Comparison of ENCODE assay signal across 25 cellular contexts in the genomic region with DNA sequence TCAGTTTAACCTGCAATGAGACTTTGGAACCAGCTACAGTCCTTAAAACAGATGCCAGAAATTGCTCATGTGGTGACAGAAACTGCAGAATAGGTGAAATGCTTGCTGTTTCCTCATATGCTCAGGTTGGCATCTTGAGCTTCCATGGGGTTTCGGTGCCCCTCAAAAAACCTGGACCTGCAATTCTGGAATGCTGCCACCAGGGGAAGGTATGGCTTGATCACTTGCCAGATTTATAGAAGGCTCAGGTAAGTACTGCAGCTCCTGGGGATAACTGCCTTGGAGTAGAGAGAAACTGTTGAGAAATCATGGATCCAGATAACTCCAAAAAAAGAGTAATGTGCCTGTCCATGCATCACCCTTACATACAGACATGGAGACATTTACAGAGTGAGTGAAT.
DNase-seq lines count a peak whose midpoint lies in the region; ATAC-seq, FAIRE-seq and TF ChIP-seq lines count a peak whose summit lies in the region.
"Had no signal": no experiment of that assay in that cellular context is flagged by ENCODE, and none has a peak within 500 bp of the region (broad histone marks: within the 10 kb centered on the region; RNA-seq: fewer than 3 reads in every experiment).

No MANE protein-coding gene starts in this region.

- BruUV-seq in HepG2 (replicated peaks; lab: Mats Ljungman, UMichigan) = no TSS peak

- H4K20me1 ChIP-seq in HepG2 (ENCODE audit: insufficient read depth, low read length) = 0 out of 2 replicates have a peak, but pooled peaks cover 9% of the 10 kb centered on the region

- peaks cover 11% of the 10 kb centered on the region for H3K36me3 Mint-ChIP-seq in activated CD8-positive, alpha-beta T cell treated with anti-CD3 and anti-CD28 coated beads for 36 hours (ENCODE audit: low read depth)
- H3K36me3 Mint-ChIP-seq: activated naive CD4-positive, alpha-beta T cell treated with anti-CD3 and anti-CD28 coated beads, Interleukin-2, amount 10 ng/mL, durations not matched to agents 7 days and 5 days had no signal

- DNase-seq in HepG2 (ENCODE audit: low spot score) (no peak), right lobe of liver (no peak), iPS-NIHi7 (ENCODE audit: extremely low spot score) (peak; percentile 65), mesenteric fat pad (ENCODE audit: low spot score) (no peak), DMS114 treated with DMSO at 0.1 percent for 48 hours (lab: John Stamatoyannopoulos, UW; ENCODE audit: unreplicated experiment) (no peak), prostate gland (ENCODE audit: low spot score) (no peak)
- DNase-seq in activated CD8-positive, alpha-beta T cell treated with anti-CD3 and anti-CD28 coated beads for 36 hours = no peak
- DNase-seq: activated CD4-positive, alpha-beta T cell treated with anti-CD3 and anti-CD28 coated beads for 48 hours; activated naive CD4-positive, alpha-beta T cell treated with anti-CD3 and anti-CD28 coated beads, Interleukin-2, amount 10 ng/mL, durations not matched to agents 7 days and 5 days; activated T-cell treated with anti-CD3 and anti-CD28 coated beads, Interleukin-2, amount 50 U/mL, for 72 hours; cortex of kidney; DND-41; NCI-H2171 treated with DMSO at 0.1 percent for 48 hours; NCI-H524 treated with DMSO at 0.1 percent for 48 hours; RPMI8226; T-helper 17 cell; upper lobe of left lung had no signal

- CTCF ChIA-PET in HepG2 (lab: Yijun Ruan, JAX; ENCODE audit: low intra/inter-chr PET ratio, low total read pairs) = no interaction called here
- CTCF ChIA-PET in activated CD8-positive, alpha-beta T cell treated with anti-CD3 and anti-CD28 coated beads for 36 hours (lab: Charles Lee) = no interaction called here

- in situ Hi-C loops in HepG2 (cut with HindIII; ENCODE audit: extremely low pct_ligation_motif_present, low pct_unique_long_range_greater_than_20kb) = no loop called here

- no peak overlapping the region for H3K4me3 Mint-ChIP-seq in activated CD8-positive, alpha-beta T cell treated with anti-CD3 and anti-CD28 coated beads for 36 hours
- H3K4me3 Mint-ChIP-seq: activated naive CD4-positive, alpha-beta T cell treated with anti-CD3 and anti-CD28 coated beads, Interleukin-2, amount 10 ng/mL, durations not matched to agents 7 days and 5 days; activated T-cell treated with anti-CD3 and anti-CD28 coated beads, Interleukin-2, amount 50 U/mL, for 72 hours; B cell; T-helper 17 cell had no signal

- TF ChIP-seq POLR2A in HepG2 (IDR thresholded peaks at IDR 0.05; ENCODE audit: insufficient read depth in 1 of 2, low read depth in 2 of 2, low read length in 2 of 2) (no peak), right lobe of liver (IDR thresholded peaks at IDR 0.05) (no peak), prostate gland (IDR thresholded peaks at IDR 0.05) (no peak)

- WGBS in HepG2 (ENCODE audit: low lambda C conversion rate) = 100% methylated on average over 1 of the region's 1 CpG
- 100% methylated on average over 1 of the region's 1 CpG for WGBS in right lobe of liver (ENCODE audit: insufficient coverage, low coverage, low lambda C conversion rate, missing lambda C conversion rate)
- WGBS in prostate gland = 92% methylated on average over 1 of the region's 1 CpG

- no peak overlapping the region for H3K9ac ChIP-seq in HepG2 (ENCODE audit: insufficient read depth, low read depth, low read length)
- H3K9ac ChIP-seq: KMS-11 had no signal

- H3K9me3 ChIP-seq in HepG2 (ENCODE audit: low read length) = peaks cover 21% of the 10 kb centered on the region
- peaks cover 0 to 12% (median 0%) of the 10 kb centered on the region in 4 donors for H3K9me3 ChIP-seq in right lobe of liver
- no peaks in the 10 kb centered on the region for H3K9me3 ChIP-seq in prostate gland

- TF ChIP-seq CTCF in HepG2 (CRISPR knock-in tag; IDR thresholded peaks at IDR 0.05) = 0 out of 2 replicates have a peak, but pooled peaks have one; percentile 27
- no peak for TF ChIP-seq CTCF in right lobe of liver (IDR thresholded peaks at IDR 0.05)
- peak; percentile 19; the same call in 1 of the 2 replicates for TF ChIP-seq CTCF in VCaP (conservative IDR thresholded peaks at IDR 0.05)
- TF ChIP-seq CTCF in activated CD8-positive, alpha-beta T cell treated with anti-CD3 and anti-CD28 coated beads for 36 hours (IDR thresholded peaks at IDR 0.05) = no peak
- TF ChIP-seq CTCF in prostate gland (IDR thresholded peaks at IDR 0.05) = no peak

- H3K27me3 Mint-ChIP-seq in activated CD8-positive, alpha-beta T cell treated with anti-CD3 and anti-CD28 coated beads for 36 hours = peaks cover 4% of the 10 kb centered on the region

- H3K36me3 ChIP-seq in HepG2 (replicated peaks in 1 of 2; ENCODE audit: control insufficient read depth in 1 of 2, insufficient read depth in 2 of 2, low read length in 2 of 2) = 0 out of 5 replicates have a peak, but pooled peaks cover 0 to 1% of the 10 kb centered on the region in 2 experiments
- no peaks in the 10 kb centered on the region for H3K36me3 ChIP-seq in right lobe of liver
- no peaks in the 10 kb centered on the region for H3K36me3 ChIP-seq in prostate gland
- H3K36me3 ChIP-seq: cardiac muscle cell, upper lobe of left lung had no signal

- H2AFZ ChIP-seq in HepG2 (ENCODE audit: low read length) = no peak overlapping the region

- peaks cover 27% of the 10 kb centered on the region for H3K9me3 Mint-ChIP-seq in activated CD8-positive, alpha-beta T cell treated with anti-CD3 and anti-CD28 coated beads for 36 hours

- no peaks in the 10 kb centered on the region for H3K27me3 ChIP-seq in HepG2 (ENCODE audit: control insufficient read depth in 1 of 2, insufficient read depth in 2 of 2, low read length in 2 of 2)
- no peaks in the 10 kb centered on the region for H3K27me3 ChIP-seq in right lobe of liver
- H3K27me3 ChIP-seq in prostate gland (replicated peaks; ENCODE audit: insufficient read depth) = no peaks in the 10 kb centered on the region
- H3K27me3 ChIP-seq: cardiac muscle cell, upper lobe of left lung had no signal

- H3K27ac Mint-ChIP-seq in activated CD8-positive, alpha-beta T cell treated with anti-CD3 and anti-CD28 coated beads for 36 hours = no peak overlapping the region
- H3K27ac Mint-ChIP-seq: activated naive CD4-positive, alpha-beta T cell treated with anti-CD3 and anti-CD28 coated beads, Interleukin-2, amount 10 ng/mL, durations not matched to agents 7 days and 5 days; activated T-cell treated with anti-CD3 and anti-CD28 coated beads, Interleukin-2, amount 50 U/mL, for 72 hours; B cell; T-helper 17 cell had no signal

- no peak for FAIRE-seq in HepG2 (lab: Jason Lieb, UNC)
- FAIRE-seq: A549, HTR-8/SVneo, keratinocyte had no signal

- H3K27ac ChIP-seq in HepG2 (ENCODE audit: extremely low read length, insufficient read depth, low read length) (no peak overlapping the region), right lobe of liver (no peak overlapping the region), VCaP (no peak overlapping the region), prostate gland (no peak overlapping the region)
- H3K27ac ChIP-seq: A549, cardiac muscle cell, KMS-11, upper lobe of left lung had no signal

- TF ChIP-seq EP300 in HepG2 (IDR thresholded peaks at IDR 0.05; ENCODE audit: low read depth in 2 of 2, low read length in 2 of 2) (no peak), HepG2 (CRISPR knock-in tag; IDR thresholded peaks at IDR 0.05; ENCODE audit: borderline replicate concordance) (no peak)

- intact Hi-C loops in HepG2 (cut with micrococcal nuclease; ENCODE audit: unreplicated experiment) (no loop called here), right lobe of liver (cut with DNase I) (no loop called here), prostate gland (cut with DNase I) (no loop called here)
- intact Hi-C loops in activated CD8-positive, alpha-beta T cell treated with anti-CD3 and anti-CD28 coated beads for 36 hours (cut with micrococcal nuclease) = no loop called here

- ATAC-seq in HepG2 = no peak
- no peak for ATAC-seq in right lobe of liver
- ATAC-seq in activated CD8-positive, alpha-beta T cell treated with anti-CD3 and anti-CD28 coated beads for 36 hours = no peak
- ATAC-seq: A549; activated T-cell treated with anti-CD3 and anti-CD28 coated beads, Interleukin-2, amount 50 U/mL, for 72 hours; T-helper 17 cell had no signal

- POLR2A ChIA-PET in HepG2 (lab: Yijun Ruan, JAX) = no interaction called here
- POLR2A ChIA-PET in activated CD8-positive, alpha-beta T cell treated with anti-CD3 and anti-CD28 coated beads for 36 hours (lab: Charles Lee) = no interaction called here

- H3K4me2 ChIP-seq in HepG2 (ENCODE audit: low read depth, low read length) = no peak overlapping the region
- H3K4me2 ChIP-seq: A549, KMS-11 had no signal

- H3K4me1 ChIP-seq in HepG2 (ENCODE audit: insufficient read depth, low read length) (no peaks in the 10 kb centered on the region), right lobe of liver (no peaks in the 10 kb centered on the region), prostate gland (replicated peaks) (no peaks in the 10 kb centered on the region)
- H3K4me1 ChIP-seq: A549, upper lobe of left lung had no signal

- no peak for TF ChIP-seq RAD21 in HepG2 (CRISPR knock-in tag; IDR thresholded peaks at IDR 0.05)

- H3K4me3 ChIP-seq in HepG2 (replicated peaks in 1 of 3; ENCODE audit: insufficient read depth in 1 of 3, low read depth in 2 of 3, low read length in 3 of 3) = no peak overlapping the region
- H3K4me3 ChIP-seq in right lobe of liver = no peak overlapping the region
- no peak overlapping the region for H3K4me3 ChIP-seq in prostate gland
- H3K4me3 ChIP-seq: A549, cardiac muscle cell, lung, upper lobe of left lung had no signal

- H3K4me1 Mint-ChIP-seq in activated CD8-positive, alpha-beta T cell treated with anti-CD3 and anti-CD28 coated beads for 36 hours (ENCODE audit: low read depth) = no peaks in the 10 kb centered on the region
- H3K4me1 Mint-ChIP-seq: activated naive CD4-positive, alpha-beta T cell treated with anti-CD3 and anti-CD28 coated beads, Interleukin-2, amount 10 ng/mL, durations not matched to agents 7 days and 5 days; B cell; T-helper 17 cell had no signal

- no peaks in the 10 kb centered on the region for H3K79me2 ChIP-seq in HepG2 (ENCODE audit: insufficient read depth, low read length)

TF ChIP-seq in HepG2, 621 proteins besides CTCF, POLR2A, EP300 and RAD21:
- no peak for TF ChIP-seq JUN (CRISPR knock-in tag; IDR thresholded peaks at IDR 0.05)
- TF ChIP-seq PPARG (CRISPR knock-in tag; conservative IDR thresholded peaks at IDR 0.05) = no peak
- 0 out of 2 replicates have a peak, but pooled peaks have one; percentile 15 for TF ChIP-seq STAG1 (CRISPR knock-in tag; IDR thresholded peaks at IDR 0.05)

Comparison
In these comparisons a context has a peak if more than half of its experiments do, and no peak if none do; other contexts are left out.
1. CTCF ChIP-seq: peak in HepG2 (single experiment) and VCaP (single experiment); none in right lobe of liver (0 of 4), activated CD8-positive, alpha-beta T cell treated with anti-CD3 and anti-CD28 coated beads for 36 hours (single experiment) and prostate gland (0 of 4).